Comparison of ENCODE assay signal across 1 cellular context in the genomic region with DNA sequence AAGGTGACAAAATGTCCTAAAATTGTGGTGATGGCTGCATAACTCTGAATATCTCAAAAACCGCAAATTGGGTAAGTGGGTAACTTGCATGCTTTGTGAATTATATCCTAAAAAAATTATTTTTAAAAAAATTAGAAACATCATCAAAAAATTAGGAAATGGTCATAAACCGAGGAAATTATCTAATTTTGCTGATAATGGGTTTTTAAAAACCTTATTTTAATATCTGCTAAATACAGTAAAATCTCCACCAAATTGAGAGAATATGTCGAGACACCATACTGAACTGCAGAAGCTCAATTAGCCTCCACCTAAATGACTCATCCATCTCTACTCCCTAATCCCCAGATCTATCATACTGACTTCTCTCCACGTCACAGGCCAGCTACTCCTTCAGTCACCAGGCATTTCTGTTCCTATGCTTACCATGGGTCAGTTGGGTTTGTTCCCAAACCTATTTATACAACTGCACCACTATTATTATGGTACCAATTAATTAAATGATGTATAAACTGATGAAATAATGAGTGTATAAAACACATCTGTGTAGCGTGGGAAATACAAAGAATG.
TF ChIP-seq lines count a peak whose summit lies in the region.

No MANE protein-coding gene starts in this region.

TF ChIP-seq in K562, 482 proteins besides CTCF, POLR2A, EP300 and RAD21 (continued from another document):
- TF ChIP-seq, protein P1, sequence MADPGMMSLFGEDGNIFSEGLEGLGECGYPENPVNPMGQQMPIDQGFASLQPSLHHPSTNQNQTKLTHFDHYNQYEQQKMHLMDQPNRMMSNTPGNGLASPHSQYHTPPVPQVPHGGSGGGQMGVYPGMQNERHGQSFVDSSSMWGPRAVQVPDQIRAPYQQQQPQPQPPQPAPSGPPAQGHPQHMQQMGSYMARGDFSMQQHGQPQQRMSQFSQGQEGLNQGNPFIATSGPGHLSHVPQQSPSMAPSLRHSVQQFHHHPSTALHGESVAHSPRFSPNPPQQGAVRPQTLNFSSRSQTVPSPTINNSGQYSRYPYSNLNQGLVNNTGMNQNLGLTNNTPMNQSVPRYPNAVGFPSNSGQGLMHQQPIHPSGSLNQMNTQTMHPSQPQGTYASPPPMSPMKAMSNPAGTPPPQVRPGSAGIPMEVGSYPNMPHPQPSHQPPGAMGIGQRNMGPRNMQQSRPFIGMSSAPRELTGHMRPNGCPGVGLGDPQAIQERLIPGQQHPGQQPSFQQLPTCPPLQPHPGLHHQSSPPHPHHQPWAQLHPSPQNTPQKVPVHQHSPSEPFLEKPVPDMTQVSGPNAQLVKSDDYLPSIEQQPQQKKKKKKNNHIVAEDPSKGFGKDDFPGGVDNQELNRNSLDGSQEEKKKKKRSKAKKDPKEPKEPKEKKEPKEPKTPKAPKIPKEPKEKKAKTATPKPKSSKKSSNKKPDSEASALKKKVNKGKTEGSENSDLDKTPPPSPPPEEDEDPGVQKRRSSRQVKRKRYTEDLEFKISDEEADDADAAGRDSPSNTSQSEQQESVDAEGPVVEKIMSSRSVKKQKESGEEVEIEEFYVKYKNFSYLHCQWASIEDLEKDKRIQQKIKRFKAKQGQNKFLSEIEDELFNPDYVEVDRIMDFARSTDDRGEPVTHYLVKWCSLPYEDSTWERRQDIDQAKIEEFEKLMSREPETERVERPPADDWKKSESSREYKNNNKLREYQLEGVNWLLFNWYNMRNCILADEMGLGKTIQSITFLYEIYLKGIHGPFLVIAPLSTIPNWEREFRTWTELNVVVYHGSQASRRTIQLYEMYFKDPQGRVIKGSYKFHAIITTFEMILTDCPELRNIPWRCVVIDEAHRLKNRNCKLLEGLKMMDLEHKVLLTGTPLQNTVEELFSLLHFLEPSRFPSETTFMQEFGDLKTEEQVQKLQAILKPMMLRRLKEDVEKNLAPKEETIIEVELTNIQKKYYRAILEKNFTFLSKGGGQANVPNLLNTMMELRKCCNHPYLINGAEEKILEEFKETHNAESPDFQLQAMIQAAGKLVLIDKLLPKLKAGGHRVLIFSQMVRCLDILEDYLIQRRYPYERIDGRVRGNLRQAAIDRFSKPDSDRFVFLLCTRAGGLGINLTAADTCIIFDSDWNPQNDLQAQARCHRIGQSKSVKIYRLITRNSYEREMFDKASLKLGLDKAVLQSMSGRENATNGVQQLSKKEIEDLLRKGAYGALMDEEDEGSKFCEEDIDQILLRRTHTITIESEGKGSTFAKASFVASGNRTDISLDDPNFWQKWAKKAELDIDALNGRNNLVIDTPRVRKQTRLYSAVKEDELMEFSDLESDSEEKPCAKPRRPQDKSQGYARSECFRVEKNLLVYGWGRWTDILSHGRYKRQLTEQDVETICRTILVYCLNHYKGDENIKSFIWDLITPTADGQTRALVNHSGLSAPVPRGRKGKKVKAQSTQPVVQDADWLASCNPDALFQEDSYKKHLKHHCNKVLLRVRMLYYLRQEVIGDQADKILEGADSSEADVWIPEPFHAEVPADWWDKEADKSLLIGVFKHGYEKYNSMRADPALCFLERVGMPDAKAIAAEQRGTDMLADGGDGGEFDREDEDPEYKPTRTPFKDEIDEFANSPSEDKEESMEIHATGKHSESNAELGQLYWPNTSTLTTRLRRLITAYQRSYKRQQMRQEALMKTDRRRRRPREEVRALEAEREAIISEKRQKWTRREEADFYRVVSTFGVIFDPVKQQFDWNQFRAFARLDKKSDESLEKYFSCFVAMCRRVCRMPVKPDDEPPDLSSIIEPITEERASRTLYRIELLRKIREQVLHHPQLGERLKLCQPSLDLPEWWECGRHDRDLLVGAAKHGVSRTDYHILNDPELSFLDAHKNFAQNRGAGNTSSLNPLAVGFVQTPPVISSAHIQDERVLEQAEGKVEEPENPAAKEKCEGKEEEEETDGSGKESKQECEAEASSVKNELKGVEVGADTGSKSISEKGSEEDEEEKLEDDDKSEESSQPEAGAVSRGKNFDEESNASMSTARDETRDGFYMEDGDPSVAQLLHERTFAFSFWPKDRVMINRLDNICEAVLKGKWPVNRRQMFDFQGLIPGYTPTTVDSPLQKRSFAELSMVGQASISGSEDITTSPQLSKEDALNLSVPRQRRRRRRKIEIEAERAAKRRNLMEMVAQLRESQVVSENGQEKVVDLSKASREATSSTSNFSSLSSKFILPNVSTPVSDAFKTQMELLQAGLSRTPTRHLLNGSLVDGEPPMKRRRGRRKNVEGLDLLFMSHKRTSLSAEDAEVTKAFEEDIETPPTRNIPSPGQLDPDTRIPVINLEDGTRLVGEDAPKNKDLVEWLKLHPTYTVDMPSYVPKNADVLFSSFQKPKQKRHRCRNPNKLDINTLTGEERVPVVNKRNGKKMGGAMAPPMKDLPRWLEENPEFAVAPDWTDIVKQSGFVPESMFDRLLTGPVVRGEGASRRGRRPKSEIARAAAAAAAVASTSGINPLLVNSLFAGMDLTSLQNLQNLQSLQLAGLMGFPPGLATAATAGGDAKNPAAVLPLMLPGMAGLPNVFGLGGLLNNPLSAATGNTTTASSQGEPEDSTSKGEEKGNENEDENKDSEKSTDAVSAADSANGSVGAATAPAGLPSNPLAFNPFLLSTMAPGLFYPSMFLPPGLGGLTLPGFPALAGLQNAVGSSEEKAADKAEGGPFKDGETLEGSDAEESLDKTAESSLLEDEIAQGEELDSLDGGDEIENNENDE (IDR thresholded peaks at IDR 0.05; ENCODE audit: low read depth, low read length): no peak
- no peak for TF ChIP-seq RB1 (IDR thresholded peaks at IDR 0.05; ENCODE audit: low read depth)
- no peak for TF ChIP-seq ATF1 (CRISPR knock-in tag; IDR thresholded peaks at IDR 0.05)
- peak; percentile 81 for TF ChIP-seq ATF1 (tag; IDR thresholded peaks at IDR 0.05)
- no peak for TF ChIP-seq NR4A1 (CRISPR knock-in tag; IDR thresholded peaks at IDR 0.05)
- TF ChIP-seq NR4A1 (tag; IDR thresholded peaks at IDR 0.05): no peak
- TF ChIP-seq POLR2B (IDR thresholded peaks at IDR 0.05; ENCODE audit: low read depth, partially characterized antibody): no peak
- peak; percentile 92 for TF ChIP-seq FOSL1 (tag; conservative IDR thresholded peaks at IDR 0.05)
- TF ChIP-seq NCOR1 (IDR thresholded peaks at IDR 0.05): no peak
- peak; percentile 69 for TF ChIP-seq MAFG (tag; conservative IDR thresholded peaks at IDR 0.05)
- peak; percentile 70; the same call in 1 of the 2 replicates for TF ChIP-seq EHMT2 (IDR thresholded peaks at IDR 0.05)
- no peak for TF ChIP-seq MEF2D (tag; conservative IDR thresholded peaks at IDR 0.05; ENCODE audit: low read depth)
- no peak for TF ChIP-seq ILK (tag; IDR thresholded peaks at IDR 0.05; ENCODE audit: borderline replicate concordance, low read depth)
- TF ChIP-seq CREB1 (IDR thresholded peaks at IDR 0.05): peak; percentile 26; the same call in 1 of the 2 replicates
- TF ChIP-seq CREB1 (CRISPR knock-in tag; IDR thresholded peaks at IDR 0.05): 0 out of 2 replicates have a peak, but pooled peaks have one; percentile 15
- TF ChIP-seq NR2C1 (IDR thresholded peaks at IDR 0.05): no peak
- TF ChIP-seq NR2C1 (tag; IDR thresholded peaks at IDR 0.05): no peak
- TF ChIP-seq ASH1L (IDR thresholded peaks at IDR 0.05; ENCODE audit: borderline replicate concordance, low read depth, partially characterized antibody): no peak
- no peak for TF ChIP-seq RBM34 (IDR thresholded peaks at IDR 0.05; ENCODE audit: borderline replicate concordance, insufficient read depth, low read length)
- TF ChIP-seq PHB2 (IDR thresholded peaks at IDR 0.05; ENCODE audit: low read depth): no peak
- no peak for TF ChIP-seq ZBED1 (IDR thresholded peaks at IDR 0.05)
- TF ChIP-seq MAFK (IDR thresholded peaks at IDR 0.05; ENCODE audit: low read length): peak; percentile 32; the same call in 1 of the 2 replicates
- TF ChIP-seq MEIS2 (IDR thresholded peaks at IDR 0.05; ENCODE audit: partially characterized antibody): peak; percentile 75
- TF ChIP-seq HDAC6 (IDR thresholded peaks at IDR 0.05; ENCODE audit: low read depth, low read length): no peak
- no peak for TF ChIP-seq ZNF282 (CRISPR knock-in tag; IDR thresholded peaks at IDR 0.05)
- 0 out of 2 replicates have a peak, but pooled peaks have one; percentile 20 for TF ChIP-seq GATA2 (CRISPR knock-in tag; IDR thresholded peaks at IDR 0.05)
- TF ChIP-seq, protein P2, sequence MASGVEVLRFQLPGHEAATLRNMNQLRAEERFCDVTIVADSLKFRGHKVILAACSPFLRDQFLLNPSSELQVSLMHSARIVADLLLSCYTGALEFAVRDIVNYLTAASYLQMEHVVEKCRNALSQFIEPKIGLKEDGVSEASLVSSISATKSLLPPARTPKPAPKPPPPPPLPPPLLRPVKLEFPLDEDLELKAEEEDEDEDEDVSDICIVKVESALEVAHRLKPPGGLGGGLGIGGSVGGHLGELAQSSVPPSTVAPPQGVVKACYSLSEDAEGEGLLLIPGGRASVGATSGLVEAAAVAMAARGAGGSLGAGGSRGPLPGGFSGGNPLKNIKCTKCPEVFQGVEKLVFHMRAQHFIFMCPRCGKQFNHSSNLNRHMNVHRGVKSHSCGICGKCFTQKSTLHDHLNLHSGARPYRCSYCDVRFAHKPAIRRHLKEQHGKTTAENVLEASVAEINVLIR (CRISPR knock-in tag; IDR thresholded peaks at IDR 0.05): peak; percentile 44; the same call in 1 of the 2 replicates
- TF ChIP-seq, protein P3, sequence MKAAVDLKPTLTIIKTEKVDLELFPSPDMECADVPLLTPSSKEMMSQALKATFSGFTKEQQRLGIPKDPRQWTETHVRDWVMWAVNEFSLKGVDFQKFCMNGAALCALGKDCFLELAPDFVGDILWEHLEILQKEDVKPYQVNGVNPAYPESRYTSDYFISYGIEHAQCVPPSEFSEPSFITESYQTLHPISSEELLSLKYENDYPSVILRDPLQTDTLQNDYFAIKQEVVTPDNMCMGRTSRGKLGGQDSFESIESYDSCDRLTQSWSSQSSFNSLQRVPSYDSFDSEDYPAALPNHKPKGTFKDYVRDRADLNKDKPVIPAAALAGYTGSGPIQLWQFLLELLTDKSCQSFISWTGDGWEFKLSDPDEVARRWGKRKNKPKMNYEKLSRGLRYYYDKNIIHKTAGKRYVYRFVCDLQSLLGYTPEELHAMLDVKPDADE (conservative IDR thresholded peaks at IDR 0.05; ENCODE audit: control insufficient read depth, low read depth, low read length): no peak
- peak; percentile 76 for TF ChIP-seq JUN (IDR thresholded peaks at IDR 0.05; ENCODE audit: borderline replicate concordance, low read depth, low read length)
- no peak for TF ChIP-seq JUN (CRISPR knock-in tag; IDR thresholded peaks at IDR 0.05; ENCODE audit: borderline replicate concordance)
- TF ChIP-seq, protein P4, sequence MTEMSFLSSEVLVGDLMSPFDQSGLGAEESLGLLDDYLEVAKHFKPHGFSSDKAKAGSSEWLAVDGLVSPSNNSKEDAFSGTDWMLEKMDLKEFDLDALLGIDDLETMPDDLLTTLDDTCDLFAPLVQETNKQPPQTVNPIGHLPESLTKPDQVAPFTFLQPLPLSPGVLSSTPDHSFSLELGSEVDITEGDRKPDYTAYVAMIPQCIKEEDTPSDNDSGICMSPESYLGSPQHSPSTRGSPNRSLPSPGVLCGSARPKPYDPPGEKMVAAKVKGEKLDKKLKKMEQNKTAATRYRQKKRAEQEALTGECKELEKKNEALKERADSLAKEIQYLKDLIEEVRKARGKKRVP (CRISPR knock-in tag; IDR thresholded peaks at IDR 0.05): no peak
- TF ChIP-seq, protein P5, sequence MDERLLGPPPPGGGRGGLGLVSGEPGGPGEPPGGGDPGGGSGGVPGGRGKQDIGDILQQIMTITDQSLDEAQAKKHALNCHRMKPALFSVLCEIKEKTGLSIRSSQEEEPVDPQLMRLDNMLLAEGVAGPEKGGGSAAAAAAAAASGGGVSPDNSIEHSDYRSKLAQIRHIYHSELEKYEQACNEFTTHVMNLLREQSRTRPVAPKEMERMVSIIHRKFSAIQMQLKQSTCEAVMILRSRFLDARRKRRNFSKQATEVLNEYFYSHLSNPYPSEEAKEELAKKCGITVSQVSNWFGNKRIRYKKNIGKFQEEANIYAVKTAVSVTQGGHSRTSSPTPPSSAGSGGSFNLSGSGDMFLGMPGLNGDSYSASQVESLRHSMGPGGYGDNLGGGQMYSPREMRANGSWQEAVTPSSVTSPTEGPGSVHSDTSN (CRISPR knock-in tag; IDR thresholded peaks at IDR 0.05; ENCODE audit: low read depth): no peak
- TF ChIP-seq, protein P5 (tag; conservative IDR thresholded peaks at IDR 0.05; ENCODE audit: low read depth): peak; percentile 44; the same call in 1 of the 2 replicates
- TF ChIP-seq, protein P6, sequence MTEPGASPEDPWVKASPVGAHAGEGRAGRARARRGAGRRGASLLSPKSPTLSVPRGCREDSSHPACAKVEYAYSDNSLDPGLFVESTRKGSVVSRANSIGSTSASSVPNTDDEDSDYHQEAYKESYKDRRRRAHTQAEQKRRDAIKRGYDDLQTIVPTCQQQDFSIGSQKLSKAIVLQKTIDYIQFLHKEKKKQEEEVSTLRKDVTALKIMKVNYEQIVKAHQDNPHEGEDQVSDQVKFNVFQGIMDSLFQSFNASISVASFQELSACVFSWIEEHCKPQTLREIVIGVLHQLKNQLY (CRISPR knock-in tag; conservative IDR thresholded peaks at IDR 0.05): no peak
- TF ChIP-seq ZNF212 (CRISPR knock-in tag; IDR thresholded peaks at IDR 0.05): no peak
- TF ChIP-seq, protein P7, sequence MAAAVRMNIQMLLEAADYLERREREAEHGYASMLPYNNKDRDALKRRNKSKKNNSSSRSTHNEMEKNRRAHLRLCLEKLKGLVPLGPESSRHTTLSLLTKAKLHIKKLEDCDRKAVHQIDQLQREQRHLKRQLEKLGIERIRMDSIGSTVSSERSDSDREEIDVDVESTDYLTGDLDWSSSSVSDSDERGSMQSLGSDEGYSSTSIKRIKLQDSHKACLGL (CRISPR knock-in tag; IDR thresholded peaks at IDR 0.05; ENCODE audit: borderline replicate concordance, poor library complexity, severe bottlenecking): no peak
- TF ChIP-seq, protein P8, sequence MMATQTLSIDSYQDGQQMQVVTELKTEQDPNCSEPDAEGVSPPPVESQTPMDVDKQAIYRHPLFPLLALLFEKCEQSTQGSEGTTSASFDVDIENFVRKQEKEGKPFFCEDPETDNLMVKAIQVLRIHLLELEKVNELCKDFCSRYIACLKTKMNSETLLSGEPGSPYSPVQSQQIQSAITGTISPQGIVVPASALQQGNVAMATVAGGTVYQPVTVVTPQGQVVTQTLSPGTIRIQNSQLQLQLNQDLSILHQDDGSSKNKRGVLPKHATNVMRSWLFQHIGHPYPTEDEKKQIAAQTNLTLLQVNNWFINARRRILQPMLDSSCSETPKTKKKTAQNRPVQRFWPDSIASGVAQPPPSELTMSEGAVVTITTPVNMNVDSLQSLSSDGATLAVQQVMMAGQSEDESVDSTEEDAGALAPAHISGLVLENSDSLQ (IDR thresholded peaks at IDR 0.05): peak; percentile 72
TF ChIP-seq in K562: peak in this region for 27.
